In the genomic region with DNA sequence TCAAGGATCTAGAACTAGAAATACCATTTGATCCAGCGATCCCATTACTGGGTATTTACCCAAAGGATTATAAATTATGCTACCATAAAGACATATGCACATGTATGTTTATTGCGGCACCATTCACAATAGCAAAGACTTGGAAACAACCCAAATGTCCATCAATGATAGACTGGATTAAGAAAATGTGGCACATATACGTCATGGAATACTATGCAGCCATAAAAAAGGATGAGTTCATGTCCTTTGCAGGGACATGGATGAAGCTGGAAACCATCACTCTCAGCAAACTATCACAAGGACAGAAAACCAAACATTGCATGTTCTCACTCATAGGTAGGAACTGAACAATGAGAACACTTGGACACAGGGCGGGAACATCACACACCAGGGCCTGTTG, we compare ENCODE assay signal across 2 cellular contexts.
DNase-seq lines count a peak whose midpoint lies in the region; ATAC-seq, FAIRE-seq and TF ChIP-seq lines count a peak whose summit lies in the region.
"Not testable (repeated sequence)": the region's sequence is repeated elsewhere in the genome, so short reads cannot be mapped to it uniquely, and the experiment has no call there.

No MANE protein-coding gene starts in this region.

- not testable (repeated sequence) for H3K4me1 ChIP-seq in HEK293 (ENCODE audit: control insufficient read depth, insufficient read depth, low read length); K562 (replicated peaks in 1 of 2; ENCODE audit: control insufficient read depth in 2 of 2, insufficient read depth in 2 of 2, low read length in 2 of 2)

- not testable (repeated sequence) for FAIRE-seq in K562 (lab: Jason Lieb, UNC)

- not testable (repeated sequence) for H3K9me1 ChIP-seq in K562 (ENCODE audit: control insufficient read depth, insufficient read depth, low read length)

- CTCF ChIA-PET in HEK293 (lab: Yijun Ruan, JAX); K562 (lab: Yijun Ruan, JAX; ENCODE audit: low intra/inter-chr PET ratio): not testable (repeated sequence)

- H3K27ac ChIP-seq in HEK293 (ENCODE audit: extremely low read depth, low read depth, low read length); K562 (ENCODE audit: extremely low read depth, low read depth, low read length): not testable (repeated sequence)

- not testable (repeated sequence) for TF ChIP-seq CTCF in HEK293 (tag by site-specific recombination; IDR thresholded peaks at IDR 0.05); K562 (IDR thresholded peaks at IDR 0.05 in 2 of 3, conservative IDR thresholded peaks at IDR 0.05 in 1 of 3; ENCODE audit: insufficient read depth in 2 of 3, low read depth in 1 of 3, low read length in 3 of 3)

- not testable (repeated sequence) for TF ChIP-seq RAD21 in K562 (CRISPR knock-in tag; conservative IDR thresholded peaks at IDR 0.05 in 1 of 2, IDR thresholded peaks at IDR 0.05 in 1 of 2)

- H3K9ac ChIP-seq in K562 (ENCODE audit: insufficient read depth in 1 of 2, low read depth in 2 of 2, low read length in 2 of 2) = not testable (repeated sequence)

- not testable (repeated sequence) for H3K4me2 ChIP-seq in K562 (ENCODE audit: insufficient read depth, low read length)

- WGBS in K562 (ENCODE audit: insufficient coverage, low coverage, missing lambda C conversion rate) = 88% methylated on average over 4 of the region's 4 CpGs

- not testable (repeated sequence) for H3K9me3 ChIP-seq in HEK293 (ENCODE audit: control insufficient read depth, insufficient read depth, low read depth, low read length); K562 (replicated peaks; ENCODE audit: control insufficient read depth, insufficient read depth, low read depth, low read length)

- not testable (repeated sequence) for H4K20me1 ChIP-seq in K562 (replicated peaks; ENCODE audit: control insufficient read depth, insufficient read depth, low read length)

- POLR2A ChIA-PET in HEK293 (lab: Yijun Ruan, JAX); K562 (lab: Yijun Ruan, JAX): not testable (repeated sequence)

- not testable (repeated sequence) for TF ChIP-seq POLR2A in K562 (conservative IDR thresholded peaks at IDR 0.05)

- not testable (repeated sequence) for DNase-seq in K562 (ENCODE audit: extremely low read depth in 1 of 4, low spot score in 3 of 4)

- H3K4me3 ChIP-seq in HEK293 (ENCODE audit: low read depth, low read length); K562: not testable (repeated sequence)

- not testable (repeated sequence) for ATAC-seq in K562

- not testable (repeated sequence) for BruUV-seq in K562 (replicated peaks; lab: Mats Ljungman, UMichigan)

- not testable (repeated sequence) for H3K27me3 ChIP-seq in K562 (ENCODE audit: control insufficient read depth in 2 of 2, insufficient read depth in 2 of 2, low read length in 2 of 2)

- intact Hi-C loops in K562 (cut with micrococcal nuclease) = not testable (repeated sequence)

- in situ Hi-C loops in K562 (cut with MboI) = not testable (repeated sequence)

- not testable (repeated sequence) for H3K79me2 ChIP-seq in K562 (ENCODE audit: control insufficient read depth, insufficient read depth, low read length)

- not testable (repeated sequence) for TF ChIP-seq EP300 in K562 (IDR thresholded peaks at IDR 0.05; ENCODE audit: low read length)

- not testable (repeated sequence) for H3K36me3 ChIP-seq in HEK293 (ENCODE audit: control insufficient read depth in 2 of 2, insufficient read depth in 1 of 2, low read length in 2 of 2); K562 (ENCODE audit: control insufficient read depth, insufficient read depth, low read length)

- not testable (repeated sequence) for H2AFZ ChIP-seq in K562 (ENCODE audit: low read depth, low read length)

TF ChIP-seq in HEK293, 187 proteins besides CTCF, POLR2A, EP300 and RAD21:
- TF ChIP-seq ZNF146 (tag by site-specific recombination; IDR thresholded peaks at IDR 0.05) = peak; percentile 57

TF ChIP-seq in K562, 482 proteins besides CTCF, POLR2A, EP300 and RAD21:
- TF ChIP-seq ZNF146 (CRISPR knock-in tag; IDR thresholded peaks at IDR 0.05; ENCODE audit: unreplicated experiment) = peak; percentile 69
- TF ChIP-seq BCOR (IDR thresholded peaks at IDR 0.05) = peak; percentile 56; the same call in 1 of the 2 replicates
- peak; percentile 18 for TF ChIP-seq RBM25 (IDR thresholded peaks at IDR 0.05; ENCODE audit: low read depth, low read length, severe bottlenecking)
- 0 out of 4 replicates have a peak, but pooled peaks of 1 of the 2 experiments have one; percentile 7 for TF ChIP-seq KDM1A (IDR thresholded peaks at IDR 0.05)
